ENCODE assay signal across 8 cellular contexts in genomic region chr5:10601246-10602030, GRCh38. TPM values are rescaled to one million over a fixed set of nuclear protein-coding genes. Genes with fewer than 3 reads are reported as not detected.
DNase-seq lines count a peak whose midpoint lies in the region; TF ChIP-seq lines count a peak whose summit lies in the region.

No MANE protein-coding gene starts in this region.

- H3K27me3 Mint-ChIP-seq in endodermal cell (ENCODE audit: insufficient read depth) (no peaks in the 10 kb centered on the region), mesothelial cell of epicardium (ENCODE audit: low read depth) (no peaks in the 10 kb centered on the region)

- H3K79me2 ChIP-seq in KMS-11 (ENCODE audit: insufficient read depth, low read depth) = peaks cover 23% of the 10 kb centered on the region; the same call in 1 of the 2 replicates

- H3K9me3 ChIP-seq in endodermal cell (ENCODE audit: control insufficient read depth, low read length) = no peaks in the 10 kb centered on the region

- H3K9me3 Mint-ChIP-seq in endodermal cell (no peaks in the 10 kb centered on the region), mesothelial cell of epicardium (peaks cover 16% of the 10 kb centered on the region)

- peak overlapping the region; percentile 76 for H3K4me2 ChIP-seq in KMS-11

- no peaks in the 10 kb centered on the region for H4K20me1 ChIP-seq in KMS-11 (ENCODE audit: insufficient read depth)

- peak overlapping the region; percentile 78 for H2AFZ ChIP-seq in KMS-11 (ENCODE audit: low read depth)

- H3K4me3 Mint-ChIP-seq in endodermal cell (no peak overlapping the region), mesothelial cell of epicardium (no peak overlapping the region)

- H3K27me3 ChIP-seq in KMS-11 (ENCODE audit: insufficient read depth, low read depth) (no peaks in the 10 kb centered on the region), endodermal cell (ENCODE audit: control insufficient read depth, insufficient read depth, low read length, poor library complexity, severe bottlenecking) (no peaks in the 10 kb centered on the region)

- no peak for TF ChIP-seq CTCF in GM12865 (IDR thresholded peaks at IDR 0.05; ENCODE audit: insufficient read depth, low read depth, low read length, missing control alignments)
- TF ChIP-seq CTCF in KMS-11 (conservative IDR thresholded peaks at IDR 0.05; ENCODE audit: low read depth, low read length) = 0 out of 2 replicates have a peak, but pooled peaks have one; percentile 6
- TF ChIP-seq CTCF in endodermal cell (conservative IDR thresholded peaks at IDR 0.05) = no peak
- no peak for TF ChIP-seq CTCF in mesothelial cell of epicardium (IDR thresholded peaks at IDR 0.05; ENCODE audit: unreplicated experiment)

- H3K4me1 Mint-ChIP-seq in endodermal cell = no peaks in the 10 kb centered on the region
- H3K4me1 Mint-ChIP-seq in mesothelial cell of epicardium = peaks cover 13% of the 10 kb centered on the region

- no peak overlapping the region for H3K27ac Mint-ChIP-seq in endodermal cell
- H3K27ac Mint-ChIP-seq in mesothelial cell of epicardium = peak overlapping the region; percentile 80

- H3K36me3 ChIP-seq in KMS-11 (ENCODE audit: insufficient read depth) (no peaks in the 10 kb centered on the region), endodermal cell (ENCODE audit: control insufficient read depth, insufficient read depth, low read length) (no peaks in the 10 kb centered on the region), urinary bladder (ENCODE audit: insufficient read depth) (no peaks in the 10 kb centered on the region)

- peaks cover 75% of the 10 kb centered on the region for H3K4me1 ChIP-seq in KMS-11 (ENCODE audit: low read depth, poor library complexity, severe bottlenecking)
- no peaks in the 10 kb centered on the region for H3K4me1 ChIP-seq in endodermal cell (ENCODE audit: control insufficient read depth, insufficient read depth, low read length)
- no peaks in the 10 kb centered on the region for H3K4me1 ChIP-seq in urinary bladder (ENCODE audit: insufficient read depth)

- peaks cover 2% of the 10 kb centered on the region for H3K36me3 Mint-ChIP-seq in endodermal cell (ENCODE audit: low read depth)
- peaks cover 10% of the 10 kb centered on the region for H3K36me3 Mint-ChIP-seq in mesothelial cell of epicardium

- H3K27ac ChIP-seq in KMS-11 (peak overlapping the region; percentile 75), endodermal cell (ENCODE audit: low read depth, low read length) (peak overlapping the region; percentile 44), urinary bladder (ENCODE audit: low read depth) (peak overlapping the region; percentile 27)

- DNase-seq in GM12865 (ENCODE audit: low read depth) (peak; percentile 57), H4 (ENCODE audit: low spot score) (peak; percentile 98), RPMI8226 (peak; percentile 86), endodermal cell (peak; percentile 47), mesothelial cell of epicardium (ENCODE audit: low spot score in 2 of 2, unreplicated experiment in 2 of 2) (peak; percentile 53 to 91), NOMO-1 (lab: John Stamatoyannopoulos, UW; ENCODE audit: unreplicated experiment in 2 of 2) (no peak)

- H3K9ac ChIP-seq in KMS-11 (peak overlapping the region; percentile 49; the same call in 1 of the 2 replicates), endodermal cell (ENCODE audit: extremely low read depth, low read length, poor library complexity, severe bottlenecking) (no peak overlapping the region)

- WGBS in endodermal cell (ENCODE audit: insufficient coverage in 1 of 2, insufficient read length in 1 of 2), 2 experiments = 91% methylated on average over 16 to 19 of the region's 19 CpGs
- 17% methylated on average over 19 of the region's 19 CpGs for WGBS in urinary bladder

- peak overlapping the region; percentile 50 for H3K4me3 ChIP-seq in GM12865 (ENCODE audit: low read depth, low read length)
- H3K4me3 ChIP-seq in KMS-11 (IDR thresholded peaks at IDR 0.05; ENCODE audit: insufficient read depth, low read depth, low read length) = no peak overlapping the region
- no peak overlapping the region for H3K4me3 ChIP-seq in endodermal cell (ENCODE audit: low read length)
- H3K4me3 ChIP-seq in urinary bladder (ENCODE audit: low read depth, low read length) = no peak overlapping the region

RNA-seq across cellular contexts. Expression of gene ANKRD33B, which starts 37.6 kb away (rescaled TPM):
- 1.1 and 1.3 TPM in 2 replicates for total RNA-seq in H4 (2014; rRNA removed; shearing (Covaris generic))
- 10 to 100 TPM; 21.9 to 37.2 TPM for total RNA-seq in endodermal cell
- polyA plus RNA-seq in endodermal cell (2013, experiment 1 of 2) = 2.1 TPM
- polyA plus RNA-seq in endodermal cell (2013, experiment 2 of 2) = 1.8 TPM
- 3.2 to 3.8 TPM (median 3.5 TPM) in 3 replicates for total RNA-seq in mesothelial cell of epicardium
- 4.4 TPM for total RNA-seq in urinary bladder
- polyA plus RNA-seq in urinary bladder = 4.7 TPM

Comparison
In these comparisons a context has a peak if more than half of its experiments do, and no peak if none do; other contexts are left out.
1. DNase-seq: peak in GM12865 (single experiment), H4 (single experiment), RPMI8226 (single experiment), endodermal cell (single experiment) and mesothelial cell of epicardium (2 of 2); none in NOMO-1 (0 of 2).
2. Peak in every context shown above with its lines, with median percentiles within 50 percentile points of each other: H3K27ac ChIP-seq.